In genomic region chr9:121059998-121060636, GRCh38 we compare ENCODE assay signal across 8 cellular contexts. TPM values are rescaled to one million over a fixed set of nuclear protein-coding genes. Genes with fewer than 3 reads are reported as not detected.
DNase-seq lines count a peak whose midpoint lies in the region; TF ChIP-seq lines count a peak whose summit lies in the region.

No MANE protein-coding gene starts in this region.

- H3K27ac ChIP-seq in PC-9 (no peak overlapping the region), coronary artery (no peak overlapping the region)

- peak overlapping the region; percentile 41; the same call in 1 of the 2 replicates for H3K4me2 ChIP-seq in PC-9

- H3K9me2 ChIP-seq in PC-9 (ENCODE audit: insufficient read depth) = no peaks in the 10 kb centered on the region

- no peak overlapping the region for H3K27ac Mint-ChIP-seq in activated CD4-positive, alpha-beta memory T cell treated with anti-CD3 and anti-CD28 coated beads for 36 hours

- no peak overlapping the region for H3K4me3 ChIP-seq in Jurkat, Clone E6-1 (ENCODE audit: low read length)
- no peak overlapping the region for H3K4me3 ChIP-seq in PC-9
- H3K4me3 ChIP-seq in coronary artery = peak overlapping the region; percentile 41
- H3K4me3 ChIP-seq in MG63 = no peak overlapping the region

- no peaks in the 10 kb centered on the region for H3K79me2 ChIP-seq in PC-9 (ENCODE audit: low read depth)

- H3K9me3 Mint-ChIP-seq in activated CD4-positive, alpha-beta memory T cell treated with anti-CD3 and anti-CD28 coated beads for 36 hours = peaks cover 7% of the 10 kb centered on the region

- POLR2A ChIA-PET in PC-9 (lab: Charles Lee; ENCODE audit: unreplicated experiment) = interaction anchor here (0.6 kb wide), 1 partner anchor 17 kb away, joined by 3 read pairs; no protein-coding TSS in a partner anchor
- POLR2A ChIA-PET in activated CD4-positive, alpha-beta memory T cell treated with anti-CD3 and anti-CD28 coated beads for 36 hours (lab: Charles Lee) = no interaction called here

- peaks cover 23% of the 10 kb centered on the region for H3K4me1 Mint-ChIP-seq in activated CD4-positive, alpha-beta memory T cell treated with anti-CD3 and anti-CD28 coated beads for 36 hours (ENCODE audit: low read depth)

- H3K27me3 ChIP-seq in PC-9 (ENCODE audit: insufficient read depth, low read depth) (no peaks in the 10 kb centered on the region), MG63 (no peaks in the 10 kb centered on the region)

- no peaks in the 10 kb centered on the region for H3F3A ChIP-seq in PC-9 (ENCODE audit: insufficient read depth, low read depth)

- no peaks in the 10 kb centered on the region for H3K36me3 ChIP-seq in PC-9 (ENCODE audit: low read depth)
- H3K36me3 ChIP-seq in MG63 = no peaks in the 10 kb centered on the region

- H3K9me3 ChIP-seq in PC-9 (ENCODE audit: insufficient read depth, low read depth) (no peaks in the 10 kb centered on the region), MG63 (0 out of 2 replicates have a peak, but pooled peaks cover 3% of the 10 kb centered on the region)

- no peak overlapping the region for H3K4me3 Mint-ChIP-seq in activated CD4-positive, alpha-beta memory T cell treated with anti-CD3 and anti-CD28 coated beads for 36 hours

- H3K36me3 Mint-ChIP-seq in activated CD4-positive, alpha-beta memory T cell treated with anti-CD3 and anti-CD28 coated beads for 36 hours = no peaks in the 10 kb centered on the region

- CTCF ChIA-PET in PC-9 (lab: Charles Lee) = interaction anchor here (0.6 to 2.1 kb wide), 12 partner anchors 10 to 550 kb away, joined by 3 to 20 read pairs (median 3); no protein-coding TSS in a partner anchor
- CTCF ChIA-PET in activated CD4-positive, alpha-beta memory T cell treated with anti-CD3 and anti-CD28 coated beads for 36 hours (lab: Charles Lee) = interaction anchor here (0.6 to 5.9 kb wide), 42 partner anchors 8 to 440 kb away, joined by 3 to 112 read pairs (median 4); partner anchors contain the start of genes C5 and MEGF9

- no TSS peak for BruUV-seq in PC-9 (replicated peaks; lab: Mats Ljungman, UMichigan)

- H3K27me3 Mint-ChIP-seq in activated CD4-positive, alpha-beta memory T cell treated with anti-CD3 and anti-CD28 coated beads for 36 hours = no peaks in the 10 kb centered on the region

- H2AFZ ChIP-seq in PC-9 = no peak overlapping the region

- intact Hi-C loops in PC-9 (cut with micrococcal nuclease; ENCODE audit: unreplicated experiment) = loop anchor here (1.0 to 5.0 kb wide), 3 partner anchors 75 to 448 kb away; no protein-coding TSS in a partner anchor
- intact Hi-C loops in activated CD4-positive, alpha-beta memory T cell treated with anti-CD3 and anti-CD28 coated beads for 36 hours (cut with micrococcal nuclease) = loop anchor here (1.0 kb wide), 2 partner anchors 79 to 305 kb away; no protein-coding TSS in a partner anchor

- DNase-seq in activated CD4-positive, CD25-positive, alpha-beta regulatory T cell treated with anti-CD3 and anti-CD28 coated beads, Interleukin-2, amount 50 U/mL, for 16 hours (ENCODE audit: low read depth, low spot score) = peak; percentile 20
- DNase-seq in activated CD4-positive, CD25-positive, alpha-beta regulatory T cell (lab: John Stamatoyannopoulos, UW) = no peak
- DNase-seq in Jurkat, Clone E6-1 (ENCODE audit: low read depth, low spot score) = peak; percentile 69
- peak; percentile 26 to 62 for DNase-seq in PC-9
- no peak for DNase-seq in coronary artery (ENCODE audit: low spot score)
- peak; percentile 77 to 78 for DNase-seq in lung microvascular endothelial cell (ENCODE audit: low read depth in 2 of 2)
- no peak for DNase-seq in activated CD4-positive, alpha-beta memory T cell treated with anti-CD3 and anti-CD28 coated beads for 36 hours
- no peak for DNase-seq in MG63

- H4K20me1 ChIP-seq in PC-9 (ENCODE audit: insufficient read depth) = no peaks in the 10 kb centered on the region

- peak; percentile 82 for TF ChIP-seq CTCF in PC-9 (conservative IDR thresholded peaks at IDR 0.05)
- TF ChIP-seq CTCF in coronary artery (IDR thresholded peaks at IDR 0.05) = peak; percentile 68

- H3K4me1 ChIP-seq in PC-9 (replicated peaks; ENCODE audit: insufficient read depth) = no peaks in the 10 kb centered on the region

RNA-seq across cellular contexts. Expression of gene C5, which starts 10.0 kb away (rescaled TPM):
- polyA plus RNA-seq in Jurkat, Clone E6-1 (2012; ENCODE audit: insufficient read depth, insufficient read length) = 0.84 TPM
- total RNA-seq in PC-9 (2021) (11.5 and 13.0 TPM in 2 replicates), lung microvascular endothelial cell (0.60 and 0.65 TPM in 2 replicates)
- 1 to 10 TPM; 2.5 to 2.7 TPM for total RNA-seq in activated CD4-positive, alpha-beta memory T cell treated with anti-CD3 and anti-CD28 coated beads for 36 hours
- 2.4 and 2.7 TPM in 2 replicates for total RNA-seq in MG63 (2014; rRNA removed; shearing (Covaris generic); ENCODE audit: low replicate concordance)

RNA-seq across cellular contexts. Expression of gene CNTRL, which starts 14.6 kb away (rescaled TPM):
- 32.0 TPM for polyA plus RNA-seq in Jurkat, Clone E6-1 (2012; ENCODE audit: insufficient read depth, insufficient read length)
- 41.6 and 44.9 TPM in 2 replicates for total RNA-seq in PC-9 (2021)
- total RNA-seq in lung microvascular endothelial cell = 7.2 and 9.5 TPM in 2 replicates
- 10 to 100 TPM; 60.0 to 65.1 TPM for total RNA-seq in activated CD4-positive, alpha-beta memory T cell treated with anti-CD3 and anti-CD28 coated beads for 36 hours
- total RNA-seq in MG63 (2014; rRNA removed; shearing (Covaris generic); ENCODE audit: low replicate concordance) = 0.72 and 2.5 TPM in 2 replicates

Comparison
In these comparisons a context has a peak if more than half of its experiments do, and no peak if none do; other contexts are left out.
1. DNase-seq: peak in activated CD4-positive, CD25-positive, alpha-beta regulatory T cell treated with anti-CD3 and anti-CD28 coated beads, Interleukin-2, amount 50 U/mL, for 16 hours (single experiment), Jurkat, Clone E6-1 (single experiment), PC-9 (2 of 2) and lung microvascular endothelial cell (2 of 2); none in activated CD4-positive, CD25-positive, alpha-beta regulatory T cell (0 of 4), coronary artery (single experiment), activated CD4-positive, alpha-beta memory T cell treated with anti-CD3 and anti-CD28 coated beads for 36 hours (single experiment) and MG63 (single experiment).